ENCODE assay signal across 2 cellular contexts in genomic region chr2:169054575-169054974, GRCh38. TPM values are rescaled to one million over a fixed set of nuclear protein-coding genes. Genes with fewer than 3 reads are reported as not detected.
"Had no signal": no experiment of that assay in that cellular context is flagged by ENCODE, and none has a peak within 500 bp of the region (broad histone marks: within the 10 kb centered on the region; RNA-seq: fewer than 3 reads in every experiment).

No MANE protein-coding gene starts in this region.

RNA-seq across cellular contexts. Expression of gene DHRS9, which starts 14.8 kb away (rescaled TPM):
- total RNA-seq: G401 had no signal

RNA-seq across cellular contexts. Expression of gene ABCB11, which starts 23.5 kb away (rescaled TPM):
- total RNA-seq: G401, GM12878 had no signal
- polyA plus RNA-seq: GM12878 had no signal
